In genomic region chrY:20740609-20741008, GRCh38 we compare ENCODE assay signal across 1 cellular context.
TF ChIP-seq lines count a peak whose summit lies in the region.

No MANE protein-coding gene starts in this region.

TF ChIP-seq in SK-N-SH, 30 proteins besides CTCF, POLR2A, EP300 and RAD21 (continued from another document):
- TF ChIP-seq, protein P1, sequence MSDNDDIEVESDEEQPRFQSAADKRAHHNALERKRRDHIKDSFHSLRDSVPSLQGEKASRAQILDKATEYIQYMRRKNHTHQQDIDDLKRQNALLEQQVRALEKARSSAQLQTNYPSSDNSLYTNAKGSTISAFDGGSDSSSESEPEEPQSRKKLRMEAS (IDR thresholded peaks at IDR 0.05; ENCODE audit: low read depth), result no peak
- TF ChIP-seq, protein P2, sequence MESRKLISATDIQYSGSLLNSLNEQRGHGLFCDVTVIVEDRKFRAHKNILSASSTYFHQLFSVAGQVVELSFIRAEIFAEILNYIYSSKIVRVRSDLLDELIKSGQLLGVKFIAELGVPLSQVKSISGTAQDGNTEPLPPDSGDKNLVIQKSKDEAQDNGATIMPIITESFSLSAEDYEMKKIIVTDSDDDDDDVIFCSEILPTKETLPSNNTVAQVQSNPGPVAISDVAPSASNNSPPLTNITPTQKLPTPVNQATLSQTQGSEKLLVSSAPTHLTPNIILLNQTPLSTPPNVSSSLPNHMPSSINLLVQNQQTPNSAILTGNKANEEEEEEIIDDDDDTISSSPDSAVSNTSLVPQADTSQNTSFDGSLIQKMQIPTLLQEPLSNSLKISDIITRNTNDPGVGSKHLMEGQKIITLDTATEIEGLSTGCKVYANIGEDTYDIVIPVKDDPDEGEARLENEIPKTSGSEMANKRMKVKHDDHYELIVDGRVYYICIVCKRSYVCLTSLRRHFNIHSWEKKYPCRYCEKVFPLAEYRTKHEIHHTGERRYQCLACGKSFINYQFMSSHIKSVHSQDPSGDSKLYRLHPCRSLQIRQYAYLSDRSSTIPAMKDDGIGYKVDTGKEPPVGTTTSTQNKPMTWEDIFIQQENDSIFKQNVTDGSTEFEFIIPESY (IDR thresholded peaks at IDR 0.05; ENCODE audit: borderline replicate concordance, low read depth), result no peak
- no peak for TF ChIP-seq YY1 (IDR thresholded peaks at IDR 0.05; ENCODE audit: low read depth)
- TF ChIP-seq CHD2 (IDR thresholded peaks at IDR 0.05; ENCODE audit: low read length, partially characterized antibody), result no peak
- TF ChIP-seq USF1 (IDR thresholded peaks at IDR 0.05; ENCODE audit: borderline replicate concordance, low read depth), result no peak
